Comparison of ENCODE assay signal across 8 cellular contexts in the genomic region with DNA sequence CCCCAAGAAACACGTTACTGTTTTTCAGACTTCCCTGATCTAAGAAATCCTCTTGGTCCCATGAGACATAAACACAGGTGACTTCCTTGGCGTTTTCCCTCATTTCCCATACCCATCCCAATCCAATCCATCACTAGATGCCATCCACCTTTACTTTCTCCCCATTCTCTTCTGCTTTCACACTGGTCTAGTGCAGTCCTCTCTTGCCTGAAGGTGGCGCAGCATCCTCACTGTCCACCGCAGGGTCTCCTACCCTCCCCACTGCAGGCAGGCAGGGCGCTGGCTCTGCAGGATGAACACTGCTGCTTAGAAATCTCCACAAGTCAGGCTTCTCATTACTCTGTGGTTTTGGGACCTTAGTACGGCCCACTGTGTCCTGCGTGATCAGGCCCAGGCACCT. TPM values are rescaled to one million over a fixed set of nuclear protein-coding genes. Genes with fewer than 3 reads are reported as not detected.
DNase-seq lines count a peak whose midpoint lies in the region; ATAC-seq, FAIRE-seq and TF ChIP-seq lines count a peak whose summit lies in the region.

No MANE protein-coding gene starts in this region.

- H3K36me3 ChIP-seq in BLaER1 (peaks cover 44% of the 10 kb centered on the region), MM.1S (replicated peaks; ENCODE audit: insufficient read depth, low read length) (no peaks in the 10 kb centered on the region), skeletal muscle tissue (ENCODE audit: control insufficient read depth in 3 of 3, insufficient read depth in 3 of 3, low read length in 3 of 3) (no peaks in the 10 kb centered on the region)

- FAIRE-seq in GM12892 (lab: Jason Lieb, UNC): no peak

- TF ChIP-seq POLR2A in GM12892 (IDR thresholded peaks at IDR 0.05; ENCODE audit: low read depth, low read length): no peak

- no peak overlapping the region for H3K27ac ChIP-seq in BLaER1
- no peak overlapping the region for H3K27ac ChIP-seq in MM.1S (ENCODE audit: low read length)
- H3K27ac ChIP-seq in skeletal muscle tissue (ENCODE audit: low read depth, low read length): peak overlapping the region; percentile 79

- peak overlapping the region; percentile 56 for H3K4me2 ChIP-seq in BLaER1
- H3K4me2 ChIP-seq in MM.1S (ENCODE audit: low read depth, low read length): no peak overlapping the region

- peaks cover 98% of the 10 kb centered on the region for H3K79me2 ChIP-seq in MM.1S (ENCODE audit: low read length)

- TF ChIP-seq CTCF in MM.1S (IDR thresholded peaks at IDR 0.05; ENCODE audit: low read length) (0 out of 2 replicates have a peak, but pooled peaks have one; percentile 16), glutamatergic neuron (IDR thresholded peaks at IDR 0.05; ENCODE audit: partially characterized antibody, unreplicated experiment) (peak; percentile 51)

- no peak overlapping the region for H2AFZ ChIP-seq in MM.1S (ENCODE audit: low read length)

- peaks cover 6% of the 10 kb centered on the region for H3K9me3 Mint-ChIP-seq in glutamatergic neuron (ENCODE audit: unreplicated experiment)

- H3K4me1 ChIP-seq in BLaER1 (peaks cover 58% of the 10 kb centered on the region), MM.1S (ENCODE audit: low read length) (0 out of 2 replicates have a peak, but pooled peaks cover 3% of the 10 kb centered on the region), skeletal muscle tissue (ENCODE audit: control insufficient read depth in 3 of 3, insufficient read depth in 3 of 3, low read length in 3 of 3) (peaks cover 69 to 94% (median 79%) of the 10 kb centered on the region in 3 donors)

- no peaks in the 10 kb centered on the region for H3F3A ChIP-seq in MM.1S (ENCODE audit: insufficient read depth, low read length)

- peak overlapping the region; percentile 30; the same call in 1 of the 2 replicates for H3K9ac ChIP-seq in BLaER1
- H3K9ac ChIP-seq in MM.1S (ENCODE audit: low read length): no peak overlapping the region
- H3K9ac ChIP-seq in skeletal muscle tissue (ENCODE audit: low read depth in 1 of 3, low read length in 3 of 3): peak overlapping the region in 2 of 3 donors; percentile 39 to 66

- H3K27me3 ChIP-seq in BLaER1: no peaks in the 10 kb centered on the region
- no peaks in the 10 kb centered on the region for H3K27me3 ChIP-seq in MM.1S (replicated peaks; ENCODE audit: insufficient read depth, low read length)
- H3K27me3 ChIP-seq in skeletal muscle tissue (ENCODE audit: control insufficient read depth in 3 of 3, insufficient read depth in 3 of 3, low read length in 3 of 3): no peaks in the 10 kb centered on the region

- H3K4me3 Mint-ChIP-seq in glutamatergic neuron (ENCODE audit: unreplicated experiment): peak overlapping the region; percentile 1

- DNase-seq in MM.1S (no peak), glutamatergic neuron (peak; percentile 85), NCI-H345 (lab: John Stamatoyannopoulos, UW) (no peak), GM12892 (ENCODE audit: insufficient read length) (no peak)
- peak; percentile 71 to 75 for DNase-seq in activated T-cell treated with anti-CD3 and anti-CD28 coated beads, Interleukin-2, amount 50 U/mL, for 48 hours

- no peaks in the 10 kb centered on the region for H3K9me2 ChIP-seq in MM.1S (replicated peaks; ENCODE audit: insufficient read depth, low read length)

- H3K36me3 Mint-ChIP-seq in glutamatergic neuron (ENCODE audit: unreplicated experiment): peaks cover 5% of the 10 kb centered on the region

- H3K27me3 Mint-ChIP-seq in glutamatergic neuron (ENCODE audit: unreplicated experiment): peaks cover 7% of the 10 kb centered on the region

- ATAC-seq in GM18511 (IDR thresholded peaks at IDR 0.05; ENCODE audit: unreplicated experiment): no peak

- H4K20me1 ChIP-seq in BLaER1: peaks cover 100% of the 10 kb centered on the region
- peaks cover 38% of the 10 kb centered on the region for H4K20me1 ChIP-seq in MM.1S (ENCODE audit: insufficient read depth, low read length)

- H3K27ac Mint-ChIP-seq in glutamatergic neuron (ENCODE audit: unreplicated experiment): peak overlapping the region; percentile 49

- peaks cover 58% of the 10 kb centered on the region for H3K4me1 Mint-ChIP-seq in glutamatergic neuron (ENCODE audit: low read depth, unreplicated experiment)

- no peak overlapping the region for H3K4me3 ChIP-seq in BLaER1
- H3K4me3 ChIP-seq in MM.1S (ENCODE audit: low read length): no peak overlapping the region
- no peak overlapping the region for H3K4me3 ChIP-seq in skeletal muscle tissue (ENCODE audit: low read length in 3 of 3)

- H3K9me3 ChIP-seq in BLaER1 (no peaks in the 10 kb centered on the region), MM.1S (replicated peaks; ENCODE audit: insufficient read depth, low read length) (no peaks in the 10 kb centered on the region), skeletal muscle tissue (ENCODE audit: control insufficient read depth in 3 of 3, low read length in 3 of 3) (no peaks in the 10 kb centered on the region)

RNA-seq across cellular contexts. Expression of gene RAB7A, which starts 58.2 kb away (rescaled TPM):
- total RNA-seq in glutamatergic neuron (ENCODE audit: unreplicated experiment) (298 TPM), skeletal muscle tissue (37.1 TPM)
- 102 TPM for polyA plus RNA-seq in GM12892 (2012; ENCODE audit: missing spikeins)

Comparison
In these comparisons a context has a peak if more than half of its experiments do, and no peak if none do; other contexts are left out.
1. DNase-seq: peak in activated T-cell treated with anti-CD3 and anti-CD28 coated beads, Interleukin-2, amount 50 U/mL, for 48 hours (2 of 2) and glutamatergic neuron (single experiment); none in MM.1S (single experiment), NCI-H345 (single experiment) and GM12892 (single experiment).